ENCODE assay signal across 1 cellular context in genomic region chr5:142280066-142281011, GRCh38.
TF ChIP-seq lines count a peak whose summit lies in the region.

No MANE protein-coding gene starts in this region.

TF ChIP-seq in K562, 482 proteins besides CTCF, POLR2A, EP300 and RAD21 (continued from another document):
- TF ChIP-seq PRDM10 (IDR thresholded peaks at IDR 0.05; ENCODE audit: partially characterized antibody) (peak; percentile 23), SMARCC2 (IDR thresholded peaks at IDR 0.05; ENCODE audit: low read depth) (no peak), POLR2B (IDR thresholded peaks at IDR 0.05; ENCODE audit: low read depth, partially characterized antibody) (no peak), CXXC5 (CRISPR knock-in tag; IDR thresholded peaks at IDR 0.05) (peak; percentile 42; the same call in 1 of the 2 replicates), BHLHE40 (IDR thresholded peaks at IDR 0.05; ENCODE audit: low read length) (peak; percentile 77), JUND (IDR thresholded peaks at IDR 0.05; ENCODE audit: borderline replicate concordance, low read depth, low read length) (0 out of 2 replicates have a peak, but pooled peaks have one; percentile 28), JUND (tag; IDR thresholded peaks at IDR 0.05; ENCODE audit: borderline replicate concordance, low read depth, low read length) (peak; percentile 42; the same call in 1 of the 3 replicates), BRD9 (IDR thresholded peaks at IDR 0.05; ENCODE audit: low read depth, partially characterized antibody) (no peak), SRSF3 (IDR thresholded peaks at IDR 0.05; ENCODE audit: insufficient read depth, low read length) (no peak), PRPF4 (IDR thresholded peaks at IDR 0.05; ENCODE audit: insufficient read depth, low read depth, low read length, poor library complexity, severe bottlenecking) (no peak), PKNOX1 (IDR thresholded peaks at IDR 0.05) (peak; percentile 98), CEBPZ (IDR thresholded peaks at IDR 0.05; ENCODE audit: borderline replicate concordance, low read depth, low read length) (no peak), ZNF717 (CRISPR knock-in tag; IDR thresholded peaks at IDR 0.05) (no peak), FOS (IDR thresholded peaks at IDR 0.05; ENCODE audit: extremely low read depth, insufficient read length) (peak; percentile 20), ARHGAP35 (IDR thresholded peaks at IDR 0.05; ENCODE audit: partially characterized antibody) (no peak), CTBP1 (IDR thresholded peaks at IDR 0.05; ENCODE audit: borderline replicate concordance) (peak; percentile 19; the same call in 1 of the 2 replicates), ZNF121 (CRISPR knock-in tag; conservative IDR thresholded peaks at IDR 0.05) (no peak), MEF2D (tag; conservative IDR thresholded peaks at IDR 0.05; ENCODE audit: low read depth) (no peak), PHTF2 (CRISPR knock-in tag; IDR thresholded peaks at IDR 0.05) (no peak), NR2C2 (CRISPR knock-in tag; IDR thresholded peaks at IDR 0.05) (no peak), NR2C2 (tag; IDR thresholded peaks at IDR 0.05) (peak; percentile 76; the same call in 1 of the 2 replicates), TSC22D4 (tag; IDR thresholded peaks at IDR 0.05) (no peak), KLF6 (CRISPR knock-in tag; IDR thresholded peaks at IDR 0.05; ENCODE audit: borderline replicate concordance) (no peak), CBX2 (IDR thresholded peaks at IDR 0.05; ENCODE audit: insufficient read depth, low read length, poor library complexity, severe bottlenecking) (no peak), ZNF707 (CRISPR knock-in tag; conservative IDR thresholded peaks at IDR 0.05) (no peak), ATF1 (CRISPR knock-in tag; IDR thresholded peaks at IDR 0.05) (no peak), ATF1 (tag; IDR thresholded peaks at IDR 0.05) (peak; percentile 60; the same call in 1 of the 2 replicates), HNRNPLL (IDR thresholded peaks at IDR 0.05; ENCODE audit: low read depth, low read length, poor library complexity, severe bottlenecking) (no peak), HDAC2 (IDR thresholded peaks at IDR 0.05) (no peak), CSDE1 (IDR thresholded peaks at IDR 0.05) (no peak), ZNF551 (CRISPR knock-in tag; IDR thresholded peaks at IDR 0.05) (no peak), SMARCA5 (IDR thresholded peaks at IDR 0.05) (no peak), SP2 (IDR thresholded peaks at IDR 0.05; ENCODE audit: extremely low read depth, low read depth, low read length, poor library complexity, severe bottlenecking) (peak; percentile 29), PML (IDR thresholded peaks at IDR 0.05; ENCODE audit: low read length) (no peak), TFAP4 (CRISPR knock-in tag; IDR thresholded peaks at IDR 0.05; ENCODE audit: borderline replicate concordance) (peak; percentile 67; the same call in 1 of the 2 replicates), ZNF785 (CRISPR knock-in tag; IDR thresholded peaks at IDR 0.05) (no peak), HDAC8 (tag; IDR thresholded peaks at IDR 0.05) (no peak), RBM17 (IDR thresholded peaks at IDR 0.05; ENCODE audit: borderline replicate concordance, low read depth, low read length) (no peak), PCBP1 (IDR thresholded peaks at IDR 0.05; ENCODE audit: low read depth, low read length, poor library complexity, severe bottlenecking) (no peak), ESRRA (IDR thresholded peaks at IDR 0.05; ENCODE audit: borderline replicate concordance, low read depth) (peak; percentile 29; the same call in 1 of the 2 replicates), JUN (IDR thresholded peaks at IDR 0.05; ENCODE audit: borderline replicate concordance, low read depth, low read length) (0 out of 2 replicates have a peak, but pooled peaks have one; percentile 32), JUN (CRISPR knock-in tag; IDR thresholded peaks at IDR 0.05; ENCODE audit: borderline replicate concordance) (no peak), ZNF316 (IDR thresholded peaks at IDR 0.05) (no peak), USF1 (CRISPR knock-in tag; IDR thresholded peaks at IDR 0.05) (peak; percentile 11; the same call in 1 of the 2 replicates), RBM15 (IDR thresholded peaks at IDR 0.05; ENCODE audit: insufficient read depth, low read length) (no peak)
- TF ChIP-seq, protein P1, sequence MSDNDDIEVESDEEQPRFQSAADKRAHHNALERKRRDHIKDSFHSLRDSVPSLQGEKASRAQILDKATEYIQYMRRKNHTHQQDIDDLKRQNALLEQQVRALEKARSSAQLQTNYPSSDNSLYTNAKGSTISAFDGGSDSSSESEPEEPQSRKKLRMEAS (CRISPR knock-in tag; IDR thresholded peaks at IDR 0.05), result peak; percentile 41; the same call in 1 of the 2 replicates
